Comparison of ENCODE assay signal across 12 cellular contexts in the genomic region with DNA sequence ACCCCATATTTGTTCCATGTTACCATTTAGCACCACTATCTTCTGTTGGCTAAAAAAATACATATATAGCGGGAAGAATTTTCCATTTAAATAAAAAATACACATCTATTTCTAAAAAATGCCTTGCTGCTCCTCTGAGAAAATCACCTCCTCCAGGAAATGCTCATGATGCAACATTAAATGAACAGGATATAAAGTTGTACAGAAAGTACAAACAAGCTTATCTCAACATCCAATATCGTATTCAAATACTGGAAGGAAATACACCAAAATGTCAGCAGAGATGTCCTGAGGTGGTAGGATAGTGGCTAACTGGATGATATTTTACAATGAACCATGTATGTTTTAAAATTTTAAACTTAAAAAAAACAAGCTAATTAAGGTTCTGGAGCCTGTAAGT. TPM values are rescaled to one million over a fixed set of nuclear protein-coding genes. Genes with fewer than 3 reads are reported as not detected.
A peak's percentile ranks its signal among the peaks of the same experiment; 100 is the strongest.
DNase-seq lines count a peak whose midpoint lies in the region; ATAC-seq and TF ChIP-seq lines count a peak whose summit lies in the region.
"Had no signal": no experiment of that assay in that cellular context is flagged by ENCODE, and none has a peak within 500 bp of the region (broad histone marks: within the 10 kb centered on the region; RNA-seq: fewer than 3 reads in every experiment).

No MANE protein-coding gene starts in this region.

- H2AK5ac ChIP-seq in IMR-90 (ENCODE audit: low read depth, low read length), result no peak overlapping the region

- no peak overlapping the region for H3K56ac ChIP-seq in IMR-90 (ENCODE audit: extremely low read depth, insufficient read depth, low read length)

- intact Hi-C loops in IMR-90 (cut with micrococcal nuclease), result no loop called here

- no peak for TF ChIP-seq POLR2A in IMR-90 (IDR thresholded peaks at IDR 0.05; ENCODE audit: low read depth, low read length)

- POLR2A ChIA-PET in IMR-90 (lab: Charles Lee; ENCODE audit: unreplicated experiment), result no interaction called here
- POLR2A ChIA-PET in GM10248 (lab: Yijun Ruan, JAX), result interaction anchor here (0.7 to 1.0 kb wide), 2 partner anchors 13 to 169 kb away, joined by 3 to 4 read pairs; no protein-coding TSS in a partner anchor

- H3K9me1 ChIP-seq in IMR-90 (ENCODE audit: insufficient read depth, low read length), result peaks cover 17% of the 10 kb centered on the region

- in situ Hi-C loops in IMR-90 (cut with MboI; ENCODE audit: low sequenced_read_pairs) (no loop called here), GM13977 (cut with MboI; ENCODE audit: low pct_unique_long_range_greater_than_20kb, low sequenced_read_pairs, unreplicated experiment) (no loop called here), HAP-1 (cut with MboI; ENCODE audit: low sequenced_read_pairs) (no loop called here)

- H3K9ac ChIP-seq in BLaER1 treated with 17β-estradiol and CSF1 and Interleukin-3, amounts not matched to agents 10 nM and 100 nM, result no peak overlapping the region
- H3K9ac ChIP-seq in IMR-90 (ENCODE audit: low read depth, low read length), result no peak overlapping the region

- no peaks in the 10 kb centered on the region for H3K27me3 Mint-ChIP-seq in activated naive CD8-positive, alpha-beta T cell treated with anti-CD3 and anti-CD28 coated beads, Interleukin-2, amount 50 U/mL, for 24 hours
- H3K27me3 Mint-ChIP-seq in memory B cell, result no peaks in the 10 kb centered on the region
- H3K27me3 Mint-ChIP-seq: naive B cell had no signal

- DNase-seq in IMR-90 (no peak), memory B cell (ENCODE audit: low spot score in 2 of 2) (no peak), GM10248 (ENCODE audit: extremely low spot score) (no peak), GM13977 (ENCODE audit: low spot score) (no peak), H7 (no peak), HAP-1 (ENCODE audit: low spot score in 2 of 2) (no peak)
- no peak for DNase-seq in activated naive CD8-positive, alpha-beta T cell treated with anti-CD3 and anti-CD28 coated beads, Interleukin-2, amount 50 U/mL, for 24 hours
- DNase-seq: effector CD8-positive, alpha-beta T cell; naive B cell; NCI-H524; right cardiac atrium had no signal

- peaks cover 26% of the 10 kb centered on the region for H3K36me3 Mint-ChIP-seq in activated naive CD8-positive, alpha-beta T cell treated with anti-CD3 and anti-CD28 coated beads, Interleukin-2, amount 50 U/mL, for 24 hours (ENCODE audit: low read depth)
- H3K36me3 Mint-ChIP-seq in memory B cell, result peaks cover 9% of the 10 kb centered on the region

- H3K27ac Mint-ChIP-seq in activated naive CD8-positive, alpha-beta T cell treated with anti-CD3 and anti-CD28 coated beads, Interleukin-2, amount 50 U/mL, for 24 hours, result peak overlapping the region; percentile 31
- peak overlapping the region; percentile 49 for H3K27ac Mint-ChIP-seq in memory B cell

- no peak overlapping the region for H2BK20ac ChIP-seq in IMR-90 (ENCODE audit: low read depth, low read length)

- H3K36me3 ChIP-seq in BLaER1 treated with 17β-estradiol and CSF1 and Interleukin-3, amounts not matched to agents 10 nM and 100 nM, result peaks cover 30 to 73% (median 52%) of the 10 kb centered on the region in 11 experiments; a peak in 21 of 22 replicates
- H3K36me3 ChIP-seq in IMR-90 (ENCODE audit: control insufficient read depth, insufficient read depth, low read length) (0 out of 2 replicates have a peak, but pooled peaks cover 2% of the 10 kb centered on the region), H7 (replicated peaks; ENCODE audit: control insufficient read depth, insufficient read depth, low read length) (no peaks in the 10 kb centered on the region; the same call in 1 of the 2 replicates), HAP-1 (replicated peaks) (no peaks in the 10 kb centered on the region)

- no peak overlapping the region for H3K18ac ChIP-seq in IMR-90 (ENCODE audit: low read depth, low read length)

- no peak overlapping the region for H2BK5ac ChIP-seq in IMR-90 (ENCODE audit: low read depth, low read length, poor library complexity, severe bottlenecking)

- H3K27me3 ChIP-seq in BLaER1 treated with 17β-estradiol and CSF1 and Interleukin-3, amounts not matched to agents 10 nM and 100 nM, result no peaks in the 10 kb centered on the region
- H3K27me3 ChIP-seq in IMR-90 (ENCODE audit: control insufficient read depth, insufficient read depth, low read length) (no peaks in the 10 kb centered on the region), H7 (ENCODE audit: control insufficient read depth, insufficient read depth, low read length) (no peaks in the 10 kb centered on the region), HAP-1 (ENCODE audit: low read depth) (no peaks in the 10 kb centered on the region)

- TF ChIP-seq RAD21 in IMR-90 (IDR thresholded peaks at IDR 0.05; ENCODE audit: low read length), result no peak

- no peak overlapping the region for H3K4me3 ChIP-seq in BLaER1 treated with 17β-estradiol and CSF1 and Interleukin-3, amounts not matched to agents 10 nM and 100 nM
- H3K4me3 ChIP-seq in IMR-90 (ENCODE audit: insufficient read depth, low read depth, low read length), result no peak overlapping the region
- H3K4me3 ChIP-seq in H7 (ENCODE audit: insufficient read depth, low read depth, low read length), result no peak overlapping the region
- H3K4me3 ChIP-seq in HAP-1, result no peak overlapping the region

- no peaks in the 10 kb centered on the region for H3K9me3 Mint-ChIP-seq in activated naive CD8-positive, alpha-beta T cell treated with anti-CD3 and anti-CD28 coated beads, Interleukin-2, amount 50 U/mL, for 24 hours
- peaks cover 1% of the 10 kb centered on the region for H3K9me3 Mint-ChIP-seq in memory B cell
- H3K9me3 Mint-ChIP-seq: naive B cell had no signal

- no peak overlapping the region for H2AK9ac ChIP-seq in IMR-90 (replicated peaks; ENCODE audit: low read depth, low read length, poor library complexity)

- TF ChIP-seq CTCF in IMR-90 (conservative IDR thresholded peaks at IDR 0.05; ENCODE audit: low read depth, low read length) (no peak), GM10248 (IDR thresholded peaks at IDR 0.05; ENCODE audit: control extremely low read depth, extremely low read depth, low read depth, missing control alignments) (no peak), GM13977 (IDR thresholded peaks at IDR 0.05; ENCODE audit: extremely low read depth, insufficient read depth, missing control alignments) (no peak)

- no peak overlapping the region for H4K8ac ChIP-seq in IMR-90 (ENCODE audit: low read depth in 2 of 2, low read length in 2 of 2)

- H4K20me1 ChIP-seq in BLaER1 treated with 17β-estradiol and CSF1 and Interleukin-3, amounts not matched to agents 10 nM and 100 nM, result peaks cover 48 to 100% (median 84%) of the 10 kb centered on the region in 11 experiments; a peak in 21 of 22 replicates
- peaks cover 62% of the 10 kb centered on the region for H4K20me1 ChIP-seq in IMR-90 (ENCODE audit: insufficient read depth, low read length)

- H3K79me1 ChIP-seq in IMR-90 (ENCODE audit: low read depth in 1 of 2, low read length in 2 of 2), result peaks cover 6 to 55% of the 10 kb centered on the region in 2 experiments

- no peak overlapping the region for H4K5ac ChIP-seq in IMR-90 (ENCODE audit: low read depth, low read length)

- no peak overlapping the region for H4K91ac ChIP-seq in IMR-90 (ENCODE audit: insufficient read depth, low read depth, low read length)

- H3K4ac ChIP-seq in IMR-90 (ENCODE audit: low read depth, low read length), result no peak overlapping the region

- H3K4me3 Mint-ChIP-seq in activated naive CD8-positive, alpha-beta T cell treated with anti-CD3 and anti-CD28 coated beads, Interleukin-2, amount 50 U/mL, for 24 hours, result no peak overlapping the region
- no peak overlapping the region for H3K4me3 Mint-ChIP-seq in memory B cell

- H3K4me1 ChIP-seq in BLaER1 treated with 17β-estradiol and CSF1 and Interleukin-3, amounts not matched to agents 10 nM and 100 nM, result peaks cover 39 to 100% (median 69%) of the 10 kb centered on the region in 10 experiments
- peaks cover 4% of the 10 kb centered on the region for H3K4me1 ChIP-seq in IMR-90 (ENCODE audit: control insufficient read depth, insufficient read depth, low read length)
- H3K4me1 ChIP-seq in HAP-1, result no peaks in the 10 kb centered on the region

- no peak for ATAC-seq in IMR-90 (ENCODE audit: low read depth)
- no peak for ATAC-seq in activated naive CD8-positive, alpha-beta T cell treated with anti-CD3 and anti-CD28 coated beads, Interleukin-2, amount 50 U/mL, for 24 hours
- ATAC-seq in memory B cell (ENCODE audit: low read depth), result no peak

- H3K9me3 ChIP-seq in BLaER1 treated with 17β-estradiol and CSF1 and Interleukin-3, amounts not matched to agents 10 nM and 100 nM (replicated peaks in 1 of 11), result no peaks in the 10 kb centered on the region
- no peaks in the 10 kb centered on the region for H3K9me3 ChIP-seq in IMR-90 (ENCODE audit: control insufficient read depth, insufficient read depth, low read length)
- H3K9me3 ChIP-seq in HAP-1, result no peaks in the 10 kb centered on the region

- no peak overlapping the region for H2BK120ac ChIP-seq in IMR-90 (ENCODE audit: low read depth, low read length)

- H2AFZ ChIP-seq in IMR-90 (replicated peaks; ENCODE audit: low read length, poor library complexity), result no peak overlapping the region

- peak overlapping the region in 9 of 11 experiments; percentile 12 to 87 (median 44); a peak in 15 of 22 replicates for H3K4me2 ChIP-seq in BLaER1 treated with 17β-estradiol and CSF1 and Interleukin-3, amounts not matched to agents 10 nM and 100 nM
- no peak overlapping the region for H3K4me2 ChIP-seq in IMR-90 (ENCODE audit: low read depth, low read length)

- H3K4me1 Mint-ChIP-seq in activated naive CD8-positive, alpha-beta T cell treated with anti-CD3 and anti-CD28 coated beads, Interleukin-2, amount 50 U/mL, for 24 hours, result peaks cover 77% of the 10 kb centered on the region
- peaks cover 40% of the 10 kb centered on the region for H3K4me1 Mint-ChIP-seq in memory B cell

- no CpG with 5 or more reads among the region's 2 CpGs for WGBS in IMR-90 (ENCODE audit: extremely low coverage in 2 of 2, insufficient read length in 1 of 2), 2 experiments

- no peak overlapping the region for H3K23ac ChIP-seq in IMR-90 (ENCODE audit: low read depth, low read length)

- peak overlapping the region in 4 of 11 experiments; percentile 2 to 28 (median 8); a peak in 2 of 22 replicates for H3K27ac ChIP-seq in BLaER1 treated with 17β-estradiol and CSF1 and Interleukin-3, amounts not matched to agents 10 nM and 100 nM
- no peak overlapping the region for H3K27ac ChIP-seq in IMR-90 (ENCODE audit: insufficient read depth, low read length)

- BruUV-seq in IMR-90 (replicated peaks; lab: Mats Ljungman, UMichigan), result no TSS peak

- no peak overlapping the region for H3K14ac ChIP-seq in IMR-90 (replicated peaks; ENCODE audit: low read depth, low read length)

- dilution Hi-C loops in IMR-90 (cut with HindIII; ENCODE audit: low sequenced_read_pairs, unreplicated experiment), result no loop called here

- CTCF ChIA-PET in IMR-90 (lab: Yijun Ruan, JAX) (interaction anchor here (1.0 kb wide), 1 partner anchor 102 kb away, joined by 3 read pairs; a partner anchor contains a TSS), GM10248 (lab: Yijun Ruan, JAX) (interaction anchor here (1.0 to 3.7 kb wide), 9 partner anchors 9 to 73 kb away, joined by 3 to 16 read pairs (median 4); no protein-coding TSS in a partner anchor)

- H2BK15ac ChIP-seq in IMR-90 (ENCODE audit: low read depth, low read length), result no peak overlapping the region

RNA-seq across cellular contexts. Expression of a gene that starts 21.3 kb away (rescaled TPM):
- total RNA-seq in IMR-90 (2012; rRNA removed), result 37.6 and 57.2 TPM in 2 replicates
- polyA plus RNA-seq in IMR-90 (2012; rRNA removed), result 11.3 and 13.8 TPM in 2 replicates
- 3.5 and 3.9 TPM in 2 replicates for polyA plus RNA-seq in IMR-90 (2012; cell fraction: cytosol; rRNA removed)
- polyA plus RNA-seq in IMR-90 (2012; cell fraction: nucleus; rRNA removed; ENCODE audit: low replicate concordance), result 2.6 and 9.4 TPM in 2 replicates
- 50.4 and 58.0 TPM in 2 replicates for total RNA-seq in H7 (2014; rRNA removed; shearing (Covaris generic))
